10 cellular contexts compared by ENCODE assay signal in genomic region chr19:12955575-12955974, GRCh38. TPM values are rescaled to one million over a fixed set of nuclear protein-coding genes. Genes with fewer than 3 reads are reported as not detected.
DNase-seq lines count a peak whose midpoint lies in the region; ATAC-seq and TF ChIP-seq lines count a peak whose summit lies in the region.
"Not testable (repeated sequence)": the region's sequence is repeated elsewhere in the genome, so short reads cannot be mapped to it uniquely, and the experiment has no call there.
"Had no signal": no experiment of that assay in that cellular context is flagged by ENCODE, and none has a peak within 500 bp of the region (broad histone marks: within the 10 kb centered on the region; RNA-seq: fewer than 3 reads in every experiment).

No MANE protein-coding gene starts in this region.

- intact Hi-C loops in OCI-LY7 (cut with micrococcal nuclease; ENCODE audit: unreplicated experiment): loop anchor here (5.0 kb wide), 1 partner anchor 63 kb away; the partner anchor contains the start of gene GCDH
- intact Hi-C loops in mammary epithelial cell (cut with micrococcal nuclease): not testable (repeated sequence)

- dilution Hi-C loops in mammary epithelial cell (cut with HindIII; ENCODE audit: low sequenced_read_pairs): not testable (repeated sequence)

- peaks cover 22% of the 10 kb centered on the region for H3K27me3 Mint-ChIP-seq in GM23338 (ENCODE audit: insufficient read depth, low read depth, poor library complexity)
- not testable (repeated sequence) for H3K27me3 Mint-ChIP-seq in activated CD8-positive, alpha-beta memory T cell treated with anti-CD3 and anti-CD28 coated beads, Interleukin-2, amount 10 ng/mL, durations not matched to agents 7 days and 5 days; mesothelial cell of epicardium (ENCODE audit: low read depth)

- BruUV-seq in OCI-LY7 (replicated peaks; lab: Mats Ljungman, UMichigan); mammary epithelial cell (replicated peaks; lab: Mats Ljungman, UMichigan): not testable (repeated sequence)

- peaks cover 12% of the 10 kb centered on the region; the same call in 1 of the 2 replicates for H4K20me1 ChIP-seq in GM23338 (replicated peaks; ENCODE audit: insufficient read depth)
- not testable (repeated sequence) for H4K20me1 ChIP-seq in OCI-LY7 (ENCODE audit: insufficient read depth, low read length); mammary epithelial cell (ENCODE audit: insufficient read depth, low read length)

- CTCF ChIA-PET in OCI-LY7 (lab: Charles Lee; ENCODE audit: unreplicated experiment): not testable (repeated sequence)
- CTCF ChIA-PET in activated CD8-positive, alpha-beta memory T cell treated with anti-CD3 and anti-CD28 coated beads, Interleukin-2, amount 10 ng/mL, durations not matched to agents 7 days and 5 days (lab: Charles Lee): interaction anchor here (1.6 to 5.2 kb wide), 2 partner anchors 9 to 70 kb away, joined by 9 to 56 read pairs; no protein-coding TSS in a partner anchor
- CTCF ChIA-PET in mammary epithelial cell (lab: Charles Lee; ENCODE audit: low non-redundant PET): interaction anchor here (0.5 kb wide), 1 partner anchor 10 kb away, joined by 3 read pairs; no protein-coding TSS in a partner anchor

- H3K36me3 ChIP-seq in ACC112 (ENCODE audit: insufficient read depth, low read length); GM23338 (ENCODE audit: insufficient read depth); mammary epithelial cell (ENCODE audit: insufficient read depth, low read length): not testable (repeated sequence)
- H3K36me3 ChIP-seq in OCI-LY7 (ENCODE audit: insufficient read depth, low read length) (peaks cover 47% of the 10 kb centered on the region), skeletal muscle satellite cell (ENCODE audit: insufficient read depth, low read length) (peaks cover 30% of the 10 kb centered on the region)

- H3K9me2 ChIP-seq in GM23338 (ENCODE audit: insufficient read depth); OCI-LY7 (ENCODE audit: insufficient read depth, low read length): not testable (repeated sequence)

- POLR2A ChIA-PET in OCI-LY7 (lab: Charles Lee): interaction anchor here (0.9 to 1.5 kb wide), 2 partner anchors 9 to 10 kb away, joined by 3 to 4 read pairs; no protein-coding TSS in a partner anchor

- H3K27me3 ChIP-seq in ACC112 (ENCODE audit: insufficient read depth, low read length); GM23338 (ENCODE audit: insufficient read depth); mammary epithelial cell (ENCODE audit: insufficient read depth, low read length); skeletal muscle satellite cell (ENCODE audit: control insufficient read depth, insufficient read depth, low read length): not testable (repeated sequence)

- H3K4me1 Mint-ChIP-seq in GM23338: peaks cover 29% of the 10 kb centered on the region
- peaks cover 45% of the 10 kb centered on the region for H3K4me1 Mint-ChIP-seq in activated CD8-positive, alpha-beta memory T cell treated with anti-CD3 and anti-CD28 coated beads, Interleukin-2, amount 10 ng/mL, durations not matched to agents 7 days and 5 days
- H3K4me1 Mint-ChIP-seq in mesothelial cell of epicardium: peaks cover 27% of the 10 kb centered on the region

- H3K9me3 Mint-ChIP-seq in GM23338; activated CD8-positive, alpha-beta memory T cell treated with anti-CD3 and anti-CD28 coated beads, Interleukin-2, amount 10 ng/mL, durations not matched to agents 7 days and 5 days (ENCODE audit: low read depth); mesothelial cell of epicardium: not testable (repeated sequence)

- H2AFZ ChIP-seq in ACC112 (ENCODE audit: low read length, unreplicated experiment); GM23338; OCI-LY7 (ENCODE audit: low read length); mammary epithelial cell (ENCODE audit: low read depth, low read length): not testable (repeated sequence)

- H3K27ac ChIP-seq in ACC112 (ENCODE audit: low read depth, low read length): peak overlapping the region; percentile 100
- H3K27ac ChIP-seq in GM23338 (ENCODE audit: low read depth): 0 out of 2 replicates have a peak overlapping the region, but pooled peaks have one; percentile 26
- H3K27ac ChIP-seq in OCI-LY7 (ENCODE audit: low read depth, low read length, poor library complexity, severe bottlenecking): peak overlapping the region; percentile 84
- H3K27ac ChIP-seq in mammary epithelial cell (ENCODE audit: insufficient read depth, low read depth, low read length): not testable (repeated sequence)

- peaks cover 51% of the 10 kb centered on the region for H3K36me3 Mint-ChIP-seq in GM23338 (ENCODE audit: low read depth)
- H3K36me3 Mint-ChIP-seq in activated CD8-positive, alpha-beta memory T cell treated with anti-CD3 and anti-CD28 coated beads, Interleukin-2, amount 10 ng/mL, durations not matched to agents 7 days and 5 days: peaks cover 21% of the 10 kb centered on the region
- peaks cover 18% of the 10 kb centered on the region for H3K36me3 Mint-ChIP-seq in mesothelial cell of epicardium

- H3K4me2 ChIP-seq in GM23338 (peak overlapping the region; percentile 91), OCI-LY7 (ENCODE audit: low read length) (peak overlapping the region; percentile 56), mammary epithelial cell (ENCODE audit: insufficient read depth, low read depth, low read length) (peak overlapping the region; percentile 80), skeletal muscle satellite cell (ENCODE audit: low read length) (peak overlapping the region; percentile 97)

- H3F3A ChIP-seq in GM23338 (replicated peaks; ENCODE audit: low read depth): peaks cover 34% of the 10 kb centered on the region

- H3K4me3 Mint-ChIP-seq in GM23338 (peak overlapping the region; percentile 93), mesothelial cell of epicardium (peak overlapping the region; percentile 81)
- H3K4me3 Mint-ChIP-seq in activated CD8-positive, alpha-beta memory T cell treated with anti-CD3 and anti-CD28 coated beads, Interleukin-2, amount 10 ng/mL, durations not matched to agents 7 days and 5 days: peak overlapping the region; percentile 90

- in situ Hi-C loops in mammary epithelial cell (cut with MboI; ENCODE audit: low sequenced_read_pairs in 2 of 2): not testable (repeated sequence)

- not testable (repeated sequence) for H3K27ac Mint-ChIP-seq in GM23338
- peak overlapping the region; percentile 87 for H3K27ac Mint-ChIP-seq in activated CD8-positive, alpha-beta memory T cell treated with anti-CD3 and anti-CD28 coated beads, Interleukin-2, amount 10 ng/mL, durations not matched to agents 7 days and 5 days
- H3K27ac Mint-ChIP-seq in mesothelial cell of epicardium: peak overlapping the region; percentile 94

- ATAC-seq in GM23338; activated CD8-positive, alpha-beta memory T cell treated with anti-CD3 and anti-CD28 coated beads, Interleukin-2, amount 10 ng/mL, durations not matched to agents 7 days and 5 days: not testable (repeated sequence)

- WGBS in mammary epithelial cell (ENCODE audit: low coverage, missing lambda C conversion rate): 99% methylated on average over 9 of the region's 9 CpGs

- not testable (repeated sequence) for DNase-seq in GM23338 (ENCODE audit: low spot score); OCI-LY7 (ENCODE audit: low spot score); activated CD8-positive, alpha-beta memory T cell treated with anti-CD3 and anti-CD28 coated beads, Interleukin-2, amount 10 ng/mL, durations not matched to agents 7 days and 5 days; mammary epithelial cell; fibroblast of the aortic adventitia (ENCODE audit: low read depth); mesothelial cell of epicardium (ENCODE audit: low spot score in 2 of 2, unreplicated experiment in 2 of 2)

- H3K4me1 ChIP-seq in ACC112 (ENCODE audit: control insufficient read depth, insufficient read depth, low read length, unreplicated experiment): peaks cover 41% of the 10 kb centered on the region
- peaks cover 16% of the 10 kb centered on the region for H3K4me1 ChIP-seq in GM23338 (ENCODE audit: insufficient read depth)
- peaks cover 38% of the 10 kb centered on the region for H3K4me1 ChIP-seq in OCI-LY7 (ENCODE audit: insufficient read depth, low read length, poor library complexity, severe bottlenecking)
- peaks cover 18% of the 10 kb centered on the region for H3K4me1 ChIP-seq in mammary epithelial cell (ENCODE audit: insufficient read depth, low read length)
- H3K4me1 ChIP-seq in skeletal muscle satellite cell (ENCODE audit: control insufficient read depth, insufficient read depth, low read length): peaks cover 45% of the 10 kb centered on the region

- peaks cover 37% of the 10 kb centered on the region for H3K79me2 ChIP-seq in ACC112 (ENCODE audit: control insufficient read depth, insufficient read depth, low read length, unreplicated experiment)
- peaks cover 33% of the 10 kb centered on the region for H3K79me2 ChIP-seq in GM23338 (replicated peaks; ENCODE audit: insufficient read depth)
- H3K79me2 ChIP-seq in OCI-LY7 (ENCODE audit: insufficient read depth, low read depth, low read length): peaks cover 35% of the 10 kb centered on the region; the same call in 1 of the 2 replicates
- H3K79me2 ChIP-seq in mammary epithelial cell (ENCODE audit: insufficient read depth, low read length): peaks cover 54% of the 10 kb centered on the region

- not testable (repeated sequence) for H3K9me3 ChIP-seq in OCI-LY7 (ENCODE audit: low read length); mammary epithelial cell (replicated peaks; ENCODE audit: insufficient read depth, low read length); skeletal muscle satellite cell (replicated peaks; ENCODE audit: low read length)

- H3K4me3 ChIP-seq in ACC112 (ENCODE audit: low read depth, low read length): peak overlapping the region; percentile 88
- H3K4me3 ChIP-seq in GM23338: peak overlapping the region; percentile 89
- H3K4me3 ChIP-seq in OCI-LY7 (ENCODE audit: low read depth, low read length, poor library complexity, severe bottlenecking): peak overlapping the region; percentile 78
- H3K4me3 ChIP-seq in mammary epithelial cell (replicated peaks in 1 of 3; ENCODE audit: insufficient read depth in 1 of 3, low read depth in 2 of 3, low read length in 3 of 3): peak overlapping the region in 2 of 3 experiments; percentile 88 to 96
- H3K4me3 ChIP-seq in fibroblast of the aortic adventitia (ENCODE audit: low read depth, low read length): peak overlapping the region; percentile 99
- peak overlapping the region; percentile 93 for H3K4me3 ChIP-seq in skeletal muscle satellite cell (ENCODE audit: low read length)

- TF ChIP-seq CTCF in GM23338 (conservative IDR thresholded peaks at IDR 0.05; ENCODE audit: low read depth in 2 of 2); OCI-LY7 (conservative IDR thresholded peaks at IDR 0.05; ENCODE audit: low read length); mammary epithelial cell (conservative IDR thresholded peaks at IDR 0.05 in 1 of 2, IDR thresholded peaks at IDR 0.05 in 1 of 2; ENCODE audit: extremely low read depth in 1 of 2, insufficient read depth in 1 of 2, low read depth in 1 of 2, low read length in 2 of 2); fibroblast of the aortic adventitia (IDR thresholded peaks at IDR 0.05; ENCODE audit: insufficient read depth, low read length); mesothelial cell of epicardium (IDR thresholded peaks at IDR 0.05; ENCODE audit: unreplicated experiment): not testable (repeated sequence)

- H3K9ac ChIP-seq in mammary epithelial cell (ENCODE audit: insufficient read depth, low read length): not testable (repeated sequence)
- H3K9ac ChIP-seq in skeletal muscle satellite cell (ENCODE audit: low read depth, low read length): peak overlapping the region; percentile 98

RNA-seq across cellular contexts. Expression of gene GADD45GIP1, which starts 1.4 kb away (rescaled TPM):
- 46.5 and 63.9 TPM in 2 replicates for total RNA-seq in GM23338 (2014; rRNA removed; shearing (Covaris generic))
- polyA plus RNA-seq in GM23338 (2016; fragmentation: Nextera tagmentation; extraction: Ambion mirVana) (255 and 290 TPM in 2 replicates), mammary epithelial cell (35.6 TPM)
- total RNA-seq in OCI-LY7 (2014; rRNA removed; shearing (Covaris generic)): 29.5 and 43.0 TPM in 2 replicates
- total RNA-seq in OCI-LY7 (2022) (24.7 and 32.4 TPM in 2 replicates), mammary epithelial cell (10 to 100 TPM; 11.5 to 34.5 TPM), fibroblast of the aortic adventitia (ENCODE audit: low replicate concordance) (23.0 and 38.8 TPM in 2 replicates), mesothelial cell of epicardium (18.7 to 19.1 TPM (median 18.8 TPM) in 3 replicates)
- total RNA-seq in activated CD8-positive, alpha-beta memory T cell treated with anti-CD3 and anti-CD28 coated beads, Interleukin-2, amount 10 ng/mL, durations not matched to agents 7 days and 5 days: 10 to 100 TPM; 23.9 to 24.9 TPM
- polyA minus RNA-seq in mammary epithelial cell: 13.5 TPM
- 21.3 and 26.4 TPM in 2 replicates for total RNA-seq in skeletal muscle satellite cell (2012; rRNA removed)

RNA-seq across cellular contexts. Expression of gene RAD23A, which starts 9.9 kb away (rescaled TPM):
- total RNA-seq in GM23338 (2014; rRNA removed; shearing (Covaris generic)): 67.0 and 69.7 TPM in 2 replicates
- polyA plus RNA-seq in GM23338 (2016; fragmentation: Nextera tagmentation; extraction: Ambion mirVana): 121 and 127 TPM in 2 replicates
- 237 and 243 TPM in 2 replicates for total RNA-seq in OCI-LY7 (2014; rRNA removed; shearing (Covaris generic))
- total RNA-seq in OCI-LY7 (2022): 171 and 183 TPM in 2 replicates
- 100 to 1,000 TPM; 164 to 168 TPM for total RNA-seq in activated CD8-positive, alpha-beta memory T cell treated with anti-CD3 and anti-CD28 coated beads, Interleukin-2, amount 10 ng/mL, durations not matched to agents 7 days and 5 days
- 100 to 1,000 TPM; 101 to 123 TPM for total RNA-seq in mammary epithelial cell
- polyA plus RNA-seq in mammary epithelial cell: 95.0 TPM
- polyA minus RNA-seq in mammary epithelial cell: 148 TPM
- total RNA-seq in fibroblast of the aortic adventitia (ENCODE audit: low replicate concordance): 76.8 and 101 TPM in 2 replicates
- total RNA-seq in mesothelial cell of epicardium: 78.6 to 87.4 TPM (median 80.7 TPM) in 3 replicates
- total RNA-seq in skeletal muscle satellite cell (2012; rRNA removed): 95.3 and 119 TPM in 2 replicates

RNA-seq across cellular contexts. Expression of gene DAND5, which starts 13.8 kb away (rescaled TPM):
- 0.28 TPM in 1 of 2 replicates, not detected in the other for total RNA-seq in GM23338 (2014; rRNA removed; shearing (Covaris generic))
- polyA plus RNA-seq in GM23338 (2016; fragmentation: Nextera tagmentation; extraction: Ambion mirVana) (0.10 and 0.18 TPM in 2 replicates), mammary epithelial cell (0.07 TPM)
- 0.06 and 0.18 TPM in 2 replicates for total RNA-seq in OCI-LY7 (2014; rRNA removed; shearing (Covaris generic))
- total RNA-seq in OCI-LY7 (2022) (0.77 and 0.84 TPM in 2 replicates), mammary epithelial cell (under 1 TPM; under 0.01 to 0.28 TPM), fibroblast of the aortic adventitia (ENCODE audit: low replicate concordance) (0.18 TPM in 1 of 2 replicates, not detected in the other), mesothelial cell of epicardium (0.16 TPM in 1 of 3 replicates, not detected in the others)
- total RNA-seq in activated CD8-positive, alpha-beta memory T cell treated with anti-CD3 and anti-CD28 coated beads, Interleukin-2, amount 10 ng/mL, durations not matched to agents 7 days and 5 days: under 1 TPM; 0.21 to 0.26 TPM
- polyA minus RNA-seq in mammary epithelial cell: not detected
- total RNA-seq in skeletal muscle satellite cell (2012; rRNA removed): not detected in 2 replicates
- total RNA-seq: RPMI7951, tibial nerve had no signal

RNA-seq across cellular contexts. Expression of gene CALR, which starts 17.2 kb away (rescaled TPM):
- 724 and 760 TPM in 2 replicates for total RNA-seq in GM23338 (2014; rRNA removed; shearing (Covaris generic))
- polyA plus RNA-seq in GM23338 (2016; fragmentation: Nextera tagmentation; extraction: Ambion mirVana) (1,131 and 1,182 TPM in 2 replicates), mammary epithelial cell (1,343 TPM)
- 1,039 and 1,069 TPM in 2 replicates for total RNA-seq in OCI-LY7 (2014; rRNA removed; shearing (Covaris generic))
- total RNA-seq in OCI-LY7 (2022) (398 and 581 TPM in 2 replicates), mammary epithelial cell (1,000 to 10,000 TPM; 1,117 to 1,135 TPM), fibroblast of the aortic adventitia (ENCODE audit: low replicate concordance) (1,776 and 3,314 TPM in 2 replicates), mesothelial cell of epicardium (863 to 886 TPM (median 869 TPM) in 3 replicates)
- total RNA-seq in activated CD8-positive, alpha-beta memory T cell treated with anti-CD3 and anti-CD28 coated beads, Interleukin-2, amount 10 ng/mL, durations not matched to agents 7 days and 5 days: 100 to 1,000 TPM; 745 to 898 TPM
- 1,452 TPM for polyA minus RNA-seq in mammary epithelial cell
- 2,097 and 2,142 TPM in 2 replicates for total RNA-seq in skeletal muscle satellite cell (2012; rRNA removed)

RNA-seq across cellular contexts. Expression of gene FARSA, which starts 22.1 kb away (rescaled TPM):
- total RNA-seq in GM23338 (2014; rRNA removed; shearing (Covaris generic)): 74.7 and 83.5 TPM in 2 replicates
- polyA plus RNA-seq in GM23338 (2016; fragmentation: Nextera tagmentation; extraction: Ambion mirVana): 86.4 and 86.5 TPM in 2 replicates
- 96.1 and 135 TPM in 2 replicates for total RNA-seq in OCI-LY7 (2014; rRNA removed; shearing (Covaris generic))
- 90.7 and 117 TPM in 2 replicates for total RNA-seq in OCI-LY7 (2022)
- 100 to 1,000 TPM in 1 of 2 experiments, 10 to 100 TPM in 1; 96.6 to 131 TPM for total RNA-seq in activated CD8-positive, alpha-beta memory T cell treated with anti-CD3 and anti-CD28 coated beads, Interleukin-2, amount 10 ng/mL, durations not matched to agents 7 days and 5 days
- 10 to 100 TPM; 46.0 to 99.9 TPM for total RNA-seq in mammary epithelial cell
- polyA plus RNA-seq in mammary epithelial cell: 67.8 TPM
- polyA minus RNA-seq in mammary epithelial cell: 74.4 TPM
- 39.1 and 44.3 TPM in 2 replicates for total RNA-seq in fibroblast of the aortic adventitia (ENCODE audit: low replicate concordance)
- total RNA-seq in mesothelial cell of epicardium: 54.5 to 58.4 TPM (median 58.3 TPM) in 3 replicates
- 86.7 and 94.8 TPM in 2 replicates for total RNA-seq in skeletal muscle satellite cell (2012; rRNA removed)
